Comparison of ENCODE assay signal across 1 cellular context in genomic region chr2:235378944-235379343, GRCh38.
TF ChIP-seq lines count a peak whose summit lies in the region.

No MANE protein-coding gene starts in this region.

TF ChIP-seq in SK-N-SH treated with all-trans-retinoic acid at 6 μM for 48 hours, 23 proteins besides CTCF, POLR2A, EP300 and RAD21 (continued from another document):
- no peak for TF ChIP-seq CREB5 (CRISPR knock-in tag; IDR thresholded peaks at IDR 0.05; ENCODE audit: low read depth)
- TF ChIP-seq PATZ1 (CRISPR knock-in tag; IDR thresholded peaks at IDR 0.05; ENCODE audit: borderline replicate concordance): no peak
- TF ChIP-seq ZFP30 (CRISPR knock-in tag; IDR thresholded peaks at IDR 0.05): no peak
- no peak for TF ChIP-seq ZNF8 (CRISPR knock-in tag; IDR thresholded peaks at IDR 0.05)
- no peak for TF ChIP-seq ARNTL (CRISPR knock-in tag; IDR thresholded peaks at IDR 0.05; ENCODE audit: borderline replicate concordance, low read depth)
- TF ChIP-seq, protein P1, sequence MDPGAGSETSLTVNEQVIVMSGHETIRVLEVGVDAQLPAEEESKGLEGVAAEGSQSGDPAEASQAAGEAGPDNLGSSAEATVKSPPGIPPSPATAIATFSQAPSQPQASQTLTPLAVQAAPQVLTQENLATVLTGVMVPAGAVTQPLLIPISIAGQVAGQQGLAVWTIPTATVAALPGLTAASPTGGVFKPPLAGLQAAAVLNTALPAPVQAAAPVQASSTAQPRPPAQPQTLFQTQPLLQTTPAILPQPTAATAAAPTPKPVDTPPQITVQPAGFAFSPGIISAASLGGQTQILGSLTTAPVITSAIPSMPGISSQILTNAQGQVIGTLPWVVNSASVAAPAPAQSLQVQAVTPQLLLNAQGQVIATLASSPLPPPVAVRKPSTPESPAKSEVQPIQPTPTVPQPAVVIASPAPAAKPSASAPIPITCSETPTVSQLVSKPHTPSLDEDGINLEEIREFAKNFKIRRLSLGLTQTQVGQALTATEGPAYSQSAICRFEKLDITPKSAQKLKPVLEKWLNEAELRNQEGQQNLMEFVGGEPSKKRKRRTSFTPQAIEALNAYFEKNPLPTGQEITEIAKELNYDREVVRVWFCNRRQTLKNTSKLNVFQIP (CRISPR knock-in tag; IDR thresholded peaks at IDR 0.05; ENCODE audit: borderline replicate concordance, low read depth): no peak
